In genomic region chr17:38730526-38731379, GRCh38 we compare ENCODE assay signal across 8 cellular contexts. TPM values are rescaled to one million over a fixed set of nuclear protein-coding genes. Genes with fewer than 3 reads are reported as not detected.
DNase-seq lines count a peak whose midpoint lies in the region; ATAC-seq and TF ChIP-seq lines count a peak whose summit lies in the region.

No MANE protein-coding gene starts in this region.

- H3K4me1 ChIP-seq in IMR-90 (ENCODE audit: control insufficient read depth, insufficient read depth, low read length): peaks cover 15% of the 10 kb centered on the region
- peaks cover 62% of the 10 kb centered on the region for H3K4me1 ChIP-seq in mucosa of stomach (ENCODE audit: control insufficient read depth, insufficient read depth, low read length)
- H3K4me1 ChIP-seq in vagina: peaks cover 49% of the 10 kb centered on the region

- peak overlapping the region; percentile 98 for H3K14ac ChIP-seq in IMR-90 (replicated peaks; ENCODE audit: low read depth, low read length)

- no TSS peak for BruUV-seq in IMR-90 (replicated peaks; lab: Mats Ljungman, UMichigan)

- peaks cover 11 to 61% of the 10 kb centered on the region in 2 experiments; a peak in 3 of 4 replicates for H3K79me1 ChIP-seq in IMR-90 (ENCODE audit: low read depth in 1 of 2, low read length in 2 of 2)

- TF ChIP-seq CTCF in IMR-90 (conservative IDR thresholded peaks at IDR 0.05; ENCODE audit: low read depth, low read length) (no peak), vagina (IDR thresholded peaks at IDR 0.05) (no peak), GM20000 (IDR thresholded peaks at IDR 0.05; ENCODE audit: extremely low read depth, missing control alignments) (no peak)

- H3K4me2 ChIP-seq in IMR-90 (ENCODE audit: low read depth, low read length): peak overlapping the region; percentile 97

- H3K27ac ChIP-seq in IMR-90 (ENCODE audit: insufficient read depth, low read length) (peak overlapping the region; percentile 87), epithelial cell of prostate (peak overlapping the region; percentile 51), vagina (peak overlapping the region; percentile 82)

- ATAC-seq in IMR-90 (ENCODE audit: low read depth) (peak; percentile 13), T-cell (replicated peaks in 1 of 4) (no peak), HG02571 (IDR thresholded peaks at IDR 0.05; ENCODE audit: unreplicated experiment) (no peak)

- peak overlapping the region; percentile 98 for H2AK5ac ChIP-seq in IMR-90 (ENCODE audit: low read depth, low read length)

- peak overlapping the region; percentile 85 to 98 for H3K27ac Mint-ChIP-seq in T-cell

- H3K36me3 ChIP-seq in IMR-90 (ENCODE audit: control insufficient read depth, insufficient read depth, low read length) (peaks cover 30% of the 10 kb centered on the region), mucosa of stomach (ENCODE audit: control insufficient read depth, insufficient read depth, low read length) (no peaks in the 10 kb centered on the region), vagina (peaks cover 0 to 2% of the 10 kb centered on the region in 2 donors)

- DNase-seq in Caki2 (ENCODE audit: low read depth) (peak; percentile 79), IMR-90 (peak; percentile 42), T-cell (no peak), epithelial cell of prostate (ENCODE audit: low read depth, low spot score) (no peak), vagina (ENCODE audit: extremely low spot score in 2 of 2) (no peak), GM20000 (ENCODE audit: low spot score) (no peak)

- H4K91ac ChIP-seq in IMR-90 (ENCODE audit: insufficient read depth, low read depth, low read length): peak overlapping the region; percentile 75

- peak overlapping the region; percentile 98 for H3K23ac ChIP-seq in IMR-90 (ENCODE audit: low read depth, low read length)

- TF ChIP-seq POLR2A in IMR-90 (IDR thresholded peaks at IDR 0.05; ENCODE audit: low read depth, low read length): no peak
- TF ChIP-seq POLR2A in vagina (IDR thresholded peaks at IDR 0.05): no peak

- H3K27me3 ChIP-seq in IMR-90 (ENCODE audit: control insufficient read depth, insufficient read depth, low read length): no peaks in the 10 kb centered on the region
- no peaks in the 10 kb centered on the region for H3K27me3 ChIP-seq in mucosa of stomach (ENCODE audit: control insufficient read depth, insufficient read depth, low read length)
- no peaks in the 10 kb centered on the region for H3K27me3 ChIP-seq in vagina

- H3K4ac ChIP-seq in IMR-90 (ENCODE audit: low read depth, low read length): peak overlapping the region; percentile 95

- in situ Hi-C loops in Caki2 (cut with HindIII; ENCODE audit: low pct_unique_long_range_greater_than_20kb, low sequenced_read_pairs): no loop called here
- in situ Hi-C loops in IMR-90 (cut with MboI; ENCODE audit: low sequenced_read_pairs): loop anchor here (5.0 kb wide), 1 partner anchor 53 kb away; no protein-coding TSS in a partner anchor

- H3K9me1 ChIP-seq in IMR-90 (ENCODE audit: insufficient read depth, low read length): 0 out of 2 replicates have a peak, but pooled peaks cover 11% of the 10 kb centered on the region

- H3K56ac ChIP-seq in IMR-90 (ENCODE audit: extremely low read depth, insufficient read depth, low read length): peak overlapping the region; percentile 93

- no peaks in the 10 kb centered on the region for H3K9me3 Mint-ChIP-seq in T-cell

- H2BK15ac ChIP-seq in IMR-90 (ENCODE audit: low read depth, low read length): 0 out of 3 replicates have a peak overlapping the region, but pooled peaks have one; percentile 3

- H3K18ac ChIP-seq in IMR-90 (ENCODE audit: low read depth, low read length): peak overlapping the region; percentile 80

- H3K4me3 ChIP-seq in IMR-90 (ENCODE audit: insufficient read depth, low read depth, low read length): peak overlapping the region; percentile 86
- H3K4me3 ChIP-seq in mucosa of stomach (ENCODE audit: low read length): peak overlapping the region; percentile 53
- H3K4me3 ChIP-seq in vagina: peak overlapping the region; percentile 73 to 92

- WGBS in IMR-90 (ENCODE audit: extremely low coverage in 2 of 2, insufficient read length in 1 of 2), 2 experiments: 7% methylated on average over 12 of the region's 27 CpGs; no CpG with 5 or more reads in 1 of the 2 experiments

- H2AFZ ChIP-seq in IMR-90 (replicated peaks; ENCODE audit: low read length, poor library complexity): peak overlapping the region; percentile 94

- H3K4me1 Mint-ChIP-seq in T-cell: peaks cover 71 to 88% (median 81%) of the 10 kb centered on the region in 3 donors

- H3K36me3 Mint-ChIP-seq in T-cell: no peaks in the 10 kb centered on the region

- CTCF ChIA-PET in IMR-90 (lab: Yijun Ruan, JAX): interaction anchor here (0.5 to 1.8 kb wide), 2 partner anchors 53 to 245 kb away, joined by 3 to 4 read pairs; no protein-coding TSS in a partner anchor
- CTCF ChIA-PET in T-cell (lab: Charles Lee): interaction anchor here (0.6 to 1.3 kb wide), 4 partner anchors 16 to 173 kb away, joined by 3 to 4 read pairs (median 3); partner anchors contain the start of gene PSMB3 (in 1 of the 2)

- peak overlapping the region; percentile 81 to 96 (median 86) for H3K4me3 Mint-ChIP-seq in T-cell

- peak overlapping the region; percentile 23 to 80 for H4K8ac ChIP-seq in IMR-90 (ENCODE audit: low read depth in 2 of 2, low read length in 2 of 2)

- dilution Hi-C loops in IMR-90 (cut with HindIII; ENCODE audit: low sequenced_read_pairs, unreplicated experiment): no loop called here

- H3K9me3 ChIP-seq in IMR-90 (ENCODE audit: control insufficient read depth, insufficient read depth, low read length) (no peaks in the 10 kb centered on the region), mucosa of stomach (ENCODE audit: control insufficient read depth, low read length) (no peaks in the 10 kb centered on the region), vagina (no peaks in the 10 kb centered on the region)

- TF ChIP-seq RAD21 in IMR-90 (IDR thresholded peaks at IDR 0.05; ENCODE audit: low read length): no peak

- no peak overlapping the region for H2BK20ac ChIP-seq in IMR-90 (ENCODE audit: low read depth, low read length)

- peak overlapping the region; percentile 71 for H4K5ac ChIP-seq in IMR-90 (ENCODE audit: low read depth, low read length)

- peak overlapping the region; percentile 99 for H2AK9ac ChIP-seq in IMR-90 (replicated peaks; ENCODE audit: low read depth, low read length, poor library complexity)

- H2BK5ac ChIP-seq in IMR-90 (ENCODE audit: low read depth, low read length, poor library complexity, severe bottlenecking): peak overlapping the region; percentile 78

- peak overlapping the region; percentile 97 for H3K9ac ChIP-seq in IMR-90 (ENCODE audit: low read depth, low read length)
- peak overlapping the region; percentile 81 for H3K9ac ChIP-seq in mucosa of stomach (ENCODE audit: low read length)

- intact Hi-C loops in IMR-90 (cut with micrococcal nuclease) (no loop called here), vagina (cut with DNase I) (loop anchor here (2.0 to 5.0 kb wide), 2 partner anchors 18 to 38 kb away; partner anchors contain the start of gene PCGF2)

- H4K20me1 ChIP-seq in IMR-90 (ENCODE audit: insufficient read depth, low read length): peaks cover 33% of the 10 kb centered on the region

- no peaks in the 10 kb centered on the region for H3K27me3 Mint-ChIP-seq in T-cell

- POLR2A ChIA-PET in IMR-90 (lab: Charles Lee; ENCODE audit: unreplicated experiment): no interaction called here
- POLR2A ChIA-PET in T-cell (lab: Charles Lee): interaction anchor here in 1 of 2 donors (0.5 to 0.6 kb wide), 2 partner anchors 24 to 61 kb away, joined by 3 to 5 read pairs; no protein-coding TSS in a partner anchor

- H2BK120ac ChIP-seq in IMR-90 (ENCODE audit: low read depth, low read length): peak overlapping the region; percentile 13; the same call in 1 of the 2 replicates

TF ChIP-seq in IMR-90, 13 proteins besides CTCF, POLR2A, EP300 and RAD21:
- no peak for TF ChIP-seq NFE2L2 (IDR thresholded peaks at IDR 0.05; ENCODE audit: low read depth, low read length)
- no peak for TF ChIP-seq MXI1 (IDR thresholded peaks at IDR 0.05; ENCODE audit: borderline replicate concordance, low read depth, low read length)

RNA-seq across cellular contexts. Expression of gene CISD3, which starts 0.6 kb away (rescaled TPM):
- 13.0 and 23.0 TPM in 2 replicates for total RNA-seq in Caki2 (2014; rRNA removed; shearing (Covaris generic); ENCODE audit: low replicate concordance)
- total RNA-seq in IMR-90 (2012; rRNA removed): 1.3 and 1.4 TPM in 2 replicates
- 14.1 and 20.3 TPM in 2 replicates for polyA plus RNA-seq in IMR-90 (2012; rRNA removed)
- 5.4 and 10.6 TPM in 2 replicates for polyA plus RNA-seq in IMR-90 (2012; cell fraction: cytosol; rRNA removed)
- 2.6 and 4.6 TPM in 2 replicates for polyA plus RNA-seq in IMR-90 (2012; cell fraction: nucleus; rRNA removed; ENCODE audit: low replicate concordance)
- total RNA-seq in T-cell: 10 to 100 TPM; 10.7 to 21.5 (median 17.7) TPM
- 12.8 TPM for total RNA-seq in vagina

RNA-seq across cellular contexts. Expression of gene PCGF2, which starts 17.4 kb away (rescaled TPM):
- total RNA-seq in Caki2 (2014; rRNA removed; shearing (Covaris generic); ENCODE audit: low replicate concordance): 0.88 and 7.0 TPM in 2 replicates
- total RNA-seq in IMR-90 (2012; rRNA removed) (1.1 and 1.4 TPM in 2 replicates), T-cell (under 1 TPM in 3 of 5 donors, not detected in 2; 0.28 to 0.69 (median 0.53) TPM), vagina (25.8 TPM)
- polyA plus RNA-seq in IMR-90 (2012; rRNA removed): 18.2 and 27.8 TPM in 2 replicates
- 17.3 and 39.2 TPM in 2 replicates for polyA plus RNA-seq in IMR-90 (2012; cell fraction: cytosol; rRNA removed)
- 30.3 and 77.5 TPM in 2 replicates for polyA plus RNA-seq in IMR-90 (2012; cell fraction: nucleus; rRNA removed; ENCODE audit: low replicate concordance)

RNA-seq across cellular contexts. Expression of gene PSMB3, which starts 21.8 kb away (rescaled TPM):
- 364 and 410 TPM in 2 replicates for total RNA-seq in Caki2 (2014; rRNA removed; shearing (Covaris generic); ENCODE audit: low replicate concordance)
- total RNA-seq in IMR-90 (2012; rRNA removed): 510 and 828 TPM in 2 replicates
- 480 and 525 TPM in 2 replicates for polyA plus RNA-seq in IMR-90 (2012; rRNA removed)
- polyA plus RNA-seq in IMR-90 (2012; cell fraction: cytosol; rRNA removed): 600 and 763 TPM in 2 replicates
- polyA plus RNA-seq in IMR-90 (2012; cell fraction: nucleus; rRNA removed; ENCODE audit: low replicate concordance): 201 and 228 TPM in 2 replicates
- 100 to 1,000 TPM in 3 of 5 donors, 10 to 100 TPM in 2; 81.2 to 116 (median 104) TPM for total RNA-seq in T-cell
- total RNA-seq in vagina: 193 TPM

RNA-seq across cellular contexts. Expression of gene MLLT6, which starts 25.7 kb away (rescaled TPM):
- 22.8 and 27.9 TPM in 2 replicates for total RNA-seq in Caki2 (2014; rRNA removed; shearing (Covaris generic); ENCODE audit: low replicate concordance)
- total RNA-seq in IMR-90 (2012; rRNA removed) (7.2 and 7.5 TPM in 2 replicates), T-cell (100 to 1,000 TPM; 412 to 506 (median 480) TPM), vagina (70.2 TPM)
- polyA plus RNA-seq in IMR-90 (2012; rRNA removed): 21.2 and 22.7 TPM in 2 replicates
- 6.7 and 12.1 TPM in 2 replicates for polyA plus RNA-seq in IMR-90 (2012; cell fraction: cytosol; rRNA removed)
- 94.6 and 103 TPM in 2 replicates for polyA plus RNA-seq in IMR-90 (2012; cell fraction: nucleus; rRNA removed; ENCODE audit: low replicate concordance)

RNA-seq across cellular contexts. Expression of gene EPOP, which starts 56.0 kb away (rescaled TPM):
- total RNA-seq in Caki2 (2014; rRNA removed; shearing (Covaris generic); ENCODE audit: low replicate concordance): 14.1 and 20.4 TPM in 2 replicates
- total RNA-seq in IMR-90 (2012; rRNA removed) (0.28 and 0.36 TPM in 2 replicates), T-cell (1 to 10 TPM in 1 of 5 donors, under 1 TPM in 4; 0.68 to 1.6 (median 0.90) TPM), vagina (0.98 TPM)
- polyA plus RNA-seq in IMR-90 (2012; rRNA removed): 0.80 and 0.82 TPM in 2 replicates
- 0.77 and 0.79 TPM in 2 replicates for polyA plus RNA-seq in IMR-90 (2012; cell fraction: cytosol; rRNA removed)
- polyA plus RNA-seq in IMR-90 (2012; cell fraction: nucleus; rRNA removed; ENCODE audit: low replicate concordance): 0.49 and 0.57 TPM in 2 replicates

Comparison
In these comparisons a context has a peak if more than half of its experiments do, and no peak if none do; other contexts are left out.
1. DNase-seq: peak in Caki2 (single experiment) and IMR-90 (single experiment); none in T-cell (0 of 34), epithelial cell of prostate (single experiment), vagina (0 of 2) and GM20000 (single experiment).
2. Peak in every context shown above with its lines, with median percentiles within 50 percentile points of each other: H3K27ac ChIP-seq and H3K4me3 ChIP-seq.